Comparison of ENCODE assay signal across 2 cellular contexts in genomic region chr15:74173545-74174215, GRCh38.
TF ChIP-seq lines count a peak whose summit lies in the region.

A gene with protein sequence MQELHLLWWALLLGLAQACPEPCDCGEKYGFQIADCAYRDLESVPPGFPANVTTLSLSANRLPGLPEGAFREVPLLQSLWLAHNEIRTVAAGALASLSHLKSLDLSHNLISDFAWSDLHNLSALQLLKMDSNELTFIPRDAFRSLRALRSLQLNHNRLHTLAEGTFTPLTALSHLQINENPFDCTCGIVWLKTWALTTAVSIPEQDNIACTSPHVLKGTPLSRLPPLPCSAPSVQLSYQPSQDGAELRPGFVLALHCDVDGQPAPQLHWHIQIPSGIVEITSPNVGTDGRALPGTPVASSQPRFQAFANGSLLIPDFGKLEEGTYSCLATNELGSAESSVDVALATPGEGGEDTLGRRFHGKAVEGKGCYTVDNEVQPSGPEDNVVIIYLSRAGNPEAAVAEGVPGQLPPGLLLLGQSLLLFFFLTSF (plus strand): TSS chr15:74173710. CDS start chr15:74174859, 1,149 bp downstream.

TF ChIP-seq in liver, 16 proteins besides CTCF, POLR2A, EP300 and RAD21:
- TF ChIP-seq JUND (IDR thresholded peaks at IDR 0.05) (no peak), FOXA1 (IDR thresholded peaks at IDR 0.05) (no peak), EGR1 (IDR thresholded peaks at IDR 0.05; ENCODE audit: low read depth in 2 of 2) (no peak), FOXA2 (IDR thresholded peaks at IDR 0.05) (no peak), NR2F2 (IDR thresholded peaks at IDR 0.05) (no peak), SP1 (IDR thresholded peaks at IDR 0.05) (no peak), TAF1 (conservative IDR thresholded peaks at IDR 0.05) (no peak), GABPA (IDR thresholded peaks at IDR 0.05 in 1 of 2, conservative IDR thresholded peaks at IDR 0.05 in 1 of 2) (no peak), ZBTB33 (IDR thresholded peaks at IDR 0.05) (no peak), YY1 (IDR thresholded peaks at IDR 0.05) (no peak), HNF4G (IDR thresholded peaks at IDR 0.05) (no peak), HNF4A (conservative IDR thresholded peaks at IDR 0.05) (no peak), RXRA (IDR thresholded peaks at IDR 0.05) (no peak)
- TF ChIP-seq, protein P1, sequence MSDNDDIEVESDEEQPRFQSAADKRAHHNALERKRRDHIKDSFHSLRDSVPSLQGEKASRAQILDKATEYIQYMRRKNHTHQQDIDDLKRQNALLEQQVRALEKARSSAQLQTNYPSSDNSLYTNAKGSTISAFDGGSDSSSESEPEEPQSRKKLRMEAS (IDR thresholded peaks at IDR 0.05): no peak
- TF ChIP-seq, protein P2, sequence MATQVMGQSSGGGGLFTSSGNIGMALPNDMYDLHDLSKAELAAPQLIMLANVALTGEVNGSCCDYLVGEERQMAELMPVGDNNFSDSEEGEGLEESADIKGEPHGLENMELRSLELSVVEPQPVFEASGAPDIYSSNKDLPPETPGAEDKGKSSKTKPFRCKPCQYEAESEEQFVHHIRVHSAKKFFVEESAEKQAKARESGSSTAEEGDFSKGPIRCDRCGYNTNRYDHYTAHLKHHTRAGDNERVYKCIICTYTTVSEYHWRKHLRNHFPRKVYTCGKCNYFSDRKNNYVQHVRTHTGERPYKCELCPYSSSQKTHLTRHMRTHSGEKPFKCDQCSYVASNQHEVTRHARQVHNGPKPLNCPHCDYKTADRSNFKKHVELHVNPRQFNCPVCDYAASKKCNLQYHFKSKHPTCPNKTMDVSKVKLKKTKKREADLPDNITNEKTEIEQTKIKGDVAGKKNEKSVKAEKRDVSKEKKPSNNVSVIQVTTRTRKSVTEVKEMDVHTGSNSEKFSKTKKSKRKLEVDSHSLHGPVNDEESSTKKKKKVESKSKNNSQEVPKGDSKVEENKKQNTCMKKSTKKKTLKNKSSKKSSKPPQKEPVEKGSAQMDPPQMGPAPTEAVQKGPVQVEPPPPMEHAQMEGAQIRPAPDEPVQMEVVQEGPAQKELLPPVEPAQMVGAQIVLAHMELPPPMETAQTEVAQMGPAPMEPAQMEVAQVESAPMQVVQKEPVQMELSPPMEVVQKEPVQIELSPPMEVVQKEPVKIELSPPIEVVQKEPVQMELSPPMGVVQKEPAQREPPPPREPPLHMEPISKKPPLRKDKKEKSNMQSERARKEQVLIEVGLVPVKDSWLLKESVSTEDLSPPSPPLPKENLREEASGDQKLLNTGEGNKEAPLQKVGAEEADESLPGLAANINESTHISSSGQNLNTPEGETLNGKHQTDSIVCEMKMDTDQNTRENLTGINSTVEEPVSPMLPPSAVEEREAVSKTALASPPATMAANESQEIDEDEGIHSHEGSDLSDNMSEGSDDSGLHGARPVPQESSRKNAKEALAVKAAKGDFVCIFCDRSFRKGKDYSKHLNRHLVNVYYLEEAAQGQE (IDR thresholded peaks at IDR 0.05): no peak
- TF ChIP-seq, protein P3, sequence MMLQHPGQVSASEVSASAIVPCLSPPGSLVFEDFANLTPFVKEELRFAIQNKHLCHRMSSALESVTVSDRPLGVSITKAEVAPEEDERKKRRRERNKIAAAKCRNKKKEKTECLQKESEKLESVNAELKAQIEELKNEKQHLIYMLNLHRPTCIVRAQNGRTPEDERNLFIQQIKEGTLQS (IDR thresholded peaks at IDR 0.05): no peak
TF ChIP-seq in liver: peak in this region for 0.

TF ChIP-seq in HepG2, 621 proteins besides CTCF, POLR2A, EP300 and RAD21:
- TF ChIP-seq ZNF83 (CRISPR knock-in tag; IDR thresholded peaks at IDR 0.05; ENCODE audit: borderline replicate concordance): no peak
- no peak for TF ChIP-seq ZNF430 (CRISPR knock-in tag; IDR thresholded peaks at IDR 0.05)
- TF ChIP-seq ZNF850 (CRISPR knock-in tag; conservative IDR thresholded peaks at IDR 0.05): no peak
- no peak for TF ChIP-seq KDM5B (CRISPR knock-in tag; IDR thresholded peaks at IDR 0.05; ENCODE audit: borderline replicate concordance)
- TF ChIP-seq BORCS8-MEF2B (CRISPR knock-in tag; IDR thresholded peaks at IDR 0.05): no peak
- no peak for TF ChIP-seq PCBP1 (IDR thresholded peaks at IDR 0.05; ENCODE audit: borderline replicate concordance, low read depth, low read length)
- TF ChIP-seq ZNF550 (CRISPR knock-in tag; IDR thresholded peaks at IDR 0.05; ENCODE audit: borderline replicate concordance): no peak
- no peak for TF ChIP-seq NFKB2 (CRISPR knock-in tag; IDR thresholded peaks at IDR 0.05; ENCODE audit: borderline replicate concordance)
- no peak for TF ChIP-seq TSC22D2 (CRISPR knock-in tag; IDR thresholded peaks at IDR 0.05; ENCODE audit: borderline replicate concordance)
- TF ChIP-seq TBX3 (IDR thresholded peaks at IDR 0.05; ENCODE audit: borderline replicate concordance): no peak
- no peak for TF ChIP-seq GABPA (IDR thresholded peaks at IDR 0.05; ENCODE audit: low read depth, low read length)
- no peak for TF ChIP-seq GABPA (CRISPR knock-in tag; IDR thresholded peaks at IDR 0.05; ENCODE audit: low read depth)
- TF ChIP-seq ZNF546 (CRISPR knock-in tag; conservative IDR thresholded peaks at IDR 0.05): no peak
- TF ChIP-seq ZFX (CRISPR knock-in tag; IDR thresholded peaks at IDR 0.05; ENCODE audit: low read depth): no peak
- TF ChIP-seq IRF1 (CRISPR knock-in tag; IDR thresholded peaks at IDR 0.05; ENCODE audit: low read depth): no peak
- no peak for TF ChIP-seq NCOA5 (CRISPR knock-in tag; IDR thresholded peaks at IDR 0.05)
- no peak for TF ChIP-seq ZMYM4 (CRISPR knock-in tag; IDR thresholded peaks at IDR 0.05)
- no peak for TF ChIP-seq NONO (IDR thresholded peaks at IDR 0.05)
- TF ChIP-seq NONO (CRISPR knock-in tag; conservative IDR thresholded peaks at IDR 0.05): no peak
- TF ChIP-seq, protein P4, sequence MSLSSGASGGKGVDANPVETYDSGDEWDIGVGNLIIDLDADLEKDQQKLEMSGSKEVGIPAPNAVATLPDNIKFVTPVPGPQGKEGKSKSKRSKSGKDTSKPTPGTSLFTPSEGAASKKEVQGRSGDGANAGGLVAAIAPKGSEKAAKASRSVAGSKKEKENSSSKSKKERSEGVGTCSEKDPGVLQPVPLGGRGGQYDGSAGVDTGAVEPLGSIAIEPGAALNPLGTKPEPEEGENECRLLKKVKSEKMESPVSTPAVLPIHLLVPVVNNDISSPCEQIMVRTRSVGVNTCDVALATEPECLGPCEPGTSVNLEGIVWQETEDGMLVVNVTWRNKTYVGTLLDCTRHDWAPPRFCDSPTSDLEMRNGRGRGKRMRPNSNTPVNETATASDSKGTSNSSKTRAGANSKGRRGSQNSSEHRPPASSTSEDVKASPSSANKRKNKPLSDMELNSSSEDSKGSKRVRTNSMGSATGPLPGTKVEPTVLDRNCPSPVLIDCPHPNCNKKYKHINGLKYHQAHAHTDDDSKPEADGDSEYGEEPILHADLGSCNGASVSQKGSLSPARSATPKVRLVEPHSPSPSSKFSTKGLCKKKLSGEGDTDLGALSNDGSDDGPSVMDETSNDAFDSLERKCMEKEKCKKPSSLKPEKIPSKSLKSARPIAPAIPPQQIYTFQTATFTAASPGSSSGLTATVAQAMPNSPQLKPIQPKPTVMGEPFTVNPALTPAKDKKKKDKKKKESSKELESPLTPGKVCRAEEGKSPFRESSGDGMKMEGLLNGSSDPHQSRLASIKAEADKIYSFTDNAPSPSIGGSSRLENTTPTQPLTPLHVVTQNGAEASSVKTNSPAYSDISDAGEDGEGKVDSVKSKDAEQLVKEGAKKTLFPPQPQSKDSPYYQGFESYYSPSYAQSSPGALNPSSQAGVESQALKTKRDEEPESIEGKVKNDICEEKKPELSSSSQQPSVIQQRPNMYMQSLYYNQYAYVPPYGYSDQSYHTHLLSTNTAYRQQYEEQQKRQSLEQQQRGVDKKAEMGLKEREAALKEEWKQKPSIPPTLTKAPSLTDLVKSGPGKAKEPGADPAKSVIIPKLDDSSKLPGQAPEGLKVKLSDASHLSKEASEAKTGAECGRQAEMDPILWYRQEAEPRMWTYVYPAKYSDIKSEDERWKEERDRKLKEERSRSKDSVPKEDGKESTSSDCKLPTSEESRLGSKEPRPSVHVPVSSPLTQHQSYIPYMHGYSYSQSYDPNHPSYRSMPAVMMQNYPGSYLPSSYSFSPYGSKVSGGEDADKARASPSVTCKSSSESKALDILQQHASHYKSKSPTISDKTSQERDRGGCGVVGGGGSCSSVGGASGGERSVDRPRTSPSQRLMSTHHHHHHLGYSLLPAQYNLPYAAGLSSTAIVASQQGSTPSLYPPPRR (CRISPR knock-in tag; IDR thresholded peaks at IDR 0.05; ENCODE audit: borderline replicate concordance): no peak
- TF ChIP-seq, protein P5, sequence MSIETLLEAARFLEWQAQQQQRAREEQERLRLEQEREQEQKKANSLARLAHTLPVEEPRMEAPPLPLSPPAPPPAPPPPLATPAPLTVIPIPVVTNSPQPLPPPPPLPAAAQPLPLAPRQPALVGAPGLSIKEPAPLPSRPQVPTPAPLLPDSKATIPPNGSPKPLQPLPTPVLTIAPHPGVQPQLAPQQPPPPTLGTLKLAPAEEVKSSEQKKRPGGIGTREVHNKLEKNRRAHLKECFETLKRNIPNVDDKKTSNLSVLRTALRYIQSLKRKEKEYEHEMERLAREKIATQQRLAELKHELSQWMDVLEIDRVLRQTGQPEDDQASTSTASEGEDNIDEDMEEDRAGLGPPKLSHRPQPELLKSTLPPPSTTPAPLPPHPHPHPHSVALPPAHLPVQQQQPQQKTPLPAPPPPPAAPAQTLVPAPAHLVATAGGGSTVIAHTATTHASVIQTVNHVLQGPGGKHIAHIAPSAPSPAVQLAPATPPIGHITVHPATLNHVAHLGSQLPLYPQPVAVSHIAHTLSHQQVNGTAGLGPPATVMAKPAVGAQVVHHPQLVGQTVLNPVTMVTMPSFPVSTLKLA (IDR thresholded peaks at IDR 0.05): no peak
